30 cellular contexts compared by ENCODE assay signal in genomic region chr1:185825556-185825955, GRCh38.
DNase-seq lines count a peak whose midpoint lies in the region; FAIRE-seq lines count a peak whose summit lies in the region.
"Had no signal": no experiment of that assay in that cellular context is flagged by ENCODE, and none has a peak within 500 bp of the region (broad histone marks: within the 10 kb centered on the region; RNA-seq: fewer than 3 reads in every experiment).

No MANE protein-coding gene starts in this region.

- DNase-seq in M059J (ENCODE audit: low read depth) (peak; percentile 57), astrocyte of the hippocampus (ENCODE audit: low read depth, low spot score) (peak; percentile 60), fibroblast of the conjunctiva (ENCODE audit: low read depth) (peak; percentile 22), stromal cell of bone marrow (ENCODE audit: low read depth) (peak; percentile 43), NCI-H69 (lab: John Stamatoyannopoulos, UW) (no peak), frontal cortex (ENCODE audit: low spot score in 2 of 2) (no peak), COR-L47 (lab: John Stamatoyannopoulos, UW) (no peak)
- DNase-seq: activated CD4-positive, alpha-beta T cell treated with anti-CD3 and anti-CD28 coated beads, Interleukin-2, amount 10 ng/mL, durations not matched to agents 24 days and 14 days; activated CD8-positive, alpha-beta memory T cell treated with anti-CD3 and anti-CD28 coated beads, Interleukin-2, amount 10 ng/mL, durations not matched to agents 7 days and 5 days; activated naive CD8-positive, alpha-beta T cell treated with anti-CD3 and anti-CD28 coated beads for 36 hours; BE2C; brain microvascular endothelial cell; Caco-2; colonic mucosa; DND-41; foreskin keratinocyte; Karpas-422; mammary epithelial cell; NCI-H187; NCI-H2227 treated with DMSO at 0.1 percent for 48 hours; NCI-H82; OCI-M1; Right ventricle myocardium superior; spleen; stimulated activated CD4-positive, alpha-beta T cell treated with anti-CD3 and anti-CD28 coated beads, Interleukin-4, amount 100 ng/mL, for 24 hours; stimulated activated naive CD8-positive, alpha-beta T cell treated with anti-CD3 and anti-CD28 coated beads, Interleukin-15, Interleukin-2, amounts not matched to agents 100 U/mL and 50 U/mL, for 24 hours; T-cell; tibial artery had no signal

- FAIRE-seq in frontal cortex (lab: Jason Lieb, UNC): no peak
- FAIRE-seq: endometrium, GM12892 had no signal

Comparison
In these comparisons a context has a peak if more than half of its experiments do, and no peak if none do; other contexts are left out.
1. DNase-seq: peak in M059J (single experiment), astrocyte of the hippocampus (single experiment), fibroblast of the conjunctiva (single experiment) and stromal cell of bone marrow (single experiment); none in NCI-H69 (single experiment), frontal cortex (0 of 2) and COR-L47 (single experiment).